In the genomic region with DNA sequence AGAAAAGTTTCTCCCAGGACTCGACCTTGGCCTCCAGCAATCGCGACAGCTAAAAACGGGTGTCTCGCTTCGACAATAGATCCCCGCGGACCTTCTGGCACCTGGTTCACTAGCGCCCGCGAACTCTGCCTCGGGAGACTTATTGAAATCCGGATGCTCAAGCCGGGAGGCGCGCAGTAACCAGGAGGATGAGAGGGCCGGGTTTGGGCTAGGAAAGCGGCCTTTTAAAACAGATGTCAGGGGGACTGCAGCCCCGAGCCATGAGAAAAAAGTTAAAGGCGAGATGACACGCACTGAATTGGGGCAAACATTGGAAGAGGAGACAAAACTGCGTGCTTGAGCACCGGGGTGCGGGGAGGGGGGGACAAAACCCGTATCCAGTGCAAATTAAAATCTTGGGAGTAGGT, we compare ENCODE assay signal across 8 cellular contexts. TPM values are rescaled to one million over a fixed set of nuclear protein-coding genes. Genes with fewer than 3 reads are reported as not detected.
DNase-seq lines count a peak whose midpoint lies in the region; ATAC-seq, FAIRE-seq and TF ChIP-seq lines count a peak whose summit lies in the region.

No MANE protein-coding gene starts in this region.

- H3K36me3 ChIP-seq in HUES6 (ENCODE audit: control insufficient read depth, insufficient read depth, low read length), result no peaks in the 10 kb centered on the region
- no peaks in the 10 kb centered on the region for H3K36me3 ChIP-seq in astrocyte (ENCODE audit: insufficient read depth, low read length)
- H3K36me3 ChIP-seq in smooth muscle cell (ENCODE audit: low read depth), result no peaks in the 10 kb centered on the region

- no peak overlapping the region for H3K27ac Mint-ChIP-seq in astrocyte (ENCODE audit: unreplicated experiment)

- H2AFZ ChIP-seq in astrocyte (ENCODE audit: low read depth, low read length) (no peak overlapping the region), smooth muscle cell (ENCODE audit: low read depth) (no peak overlapping the region)

- no peak overlapping the region for H3K9ac ChIP-seq in HUES6 (ENCODE audit: low read length)
- no peak overlapping the region for H3K9ac ChIP-seq in astrocyte (ENCODE audit: low read length)
- no peak overlapping the region for H3K9ac ChIP-seq in smooth muscle cell (ENCODE audit: low read depth)

- FAIRE-seq in astrocyte (lab: Jason Lieb, UNC), result no peak

- peak overlapping the region; percentile 73 for H3K4me3 Mint-ChIP-seq in astrocyte (ENCODE audit: unreplicated experiment)

- no peaks in the 10 kb centered on the region for H3K9me3 ChIP-seq in HUES6 (ENCODE audit: control insufficient read depth, insufficient read depth, low read depth, low read length)
- no peaks in the 10 kb centered on the region for H3K9me3 ChIP-seq in astrocyte (ENCODE audit: insufficient read depth, low read depth, low read length)
- no peaks in the 10 kb centered on the region for H3K9me3 ChIP-seq in smooth muscle cell (replicated peaks; ENCODE audit: low read depth)

- no peaks in the 10 kb centered on the region for H3K36me3 Mint-ChIP-seq in astrocyte (ENCODE audit: low read depth, unreplicated experiment)

- no peaks in the 10 kb centered on the region for H3F3A ChIP-seq in smooth muscle cell (ENCODE audit: low read depth)

- H3K27ac ChIP-seq in HUES6 (ENCODE audit: low read depth, low read length) (no peak overlapping the region), astrocyte (ENCODE audit: low read depth, low read length) (no peak overlapping the region), smooth muscle cell (ENCODE audit: low read depth) (no peak overlapping the region)

- H3K27me3 ChIP-seq in HUES6 (ENCODE audit: control insufficient read depth, insufficient read depth, low read length), result peaks cover 95% of the 10 kb centered on the region
- peaks cover 56% of the 10 kb centered on the region for H3K27me3 ChIP-seq in astrocyte (ENCODE audit: insufficient read depth, low read length)
- peaks cover 100% of the 10 kb centered on the region for H3K27me3 ChIP-seq in smooth muscle cell (ENCODE audit: low read depth)

- H3K4me2 ChIP-seq in astrocyte (ENCODE audit: low read length) (no peak overlapping the region), smooth muscle cell (peak overlapping the region; percentile 94)

- no peaks in the 10 kb centered on the region for H3K79me2 ChIP-seq in astrocyte (ENCODE audit: insufficient read depth, low read length)
- no peaks in the 10 kb centered on the region for H3K79me2 ChIP-seq in smooth muscle cell (ENCODE audit: low read depth)

- DNase-seq in astrocyte (ENCODE audit: low read depth) (no peak), iris pigment epithelial cell (ENCODE audit: low read depth) (peak; percentile 27), smooth muscle cell (lab: John Stamatoyannopoulos, UW; ENCODE audit: unreplicated experiment) (no peak), GM10266 (ENCODE audit: extremely low spot score) (no peak)
- DNase-seq in central memory CD4-positive, alpha-beta T cell, result no peak

- peaks cover 21% of the 10 kb centered on the region for H3K4me1 ChIP-seq in HUES6 (ENCODE audit: control insufficient read depth, insufficient read depth, low read length)
- H3K4me1 ChIP-seq in astrocyte (ENCODE audit: insufficient read depth, low read length), result no peaks in the 10 kb centered on the region
- peaks cover 32% of the 10 kb centered on the region for H3K4me1 ChIP-seq in smooth muscle cell (ENCODE audit: low read depth)

- no peaks in the 10 kb centered on the region for H4K20me1 ChIP-seq in astrocyte (ENCODE audit: insufficient read depth, low read length)
- no peaks in the 10 kb centered on the region for H4K20me1 ChIP-seq in smooth muscle cell (ENCODE audit: low read depth)

- TF ChIP-seq CTCF in astrocyte (IDR thresholded peaks at IDR 0.05; ENCODE audit: insufficient read depth, low read depth, low read length), result no peak
- no peak for TF ChIP-seq CTCF in smooth muscle cell (IDR thresholded peaks at IDR 0.05; ENCODE audit: borderline replicate concordance, insufficient read depth, poor library complexity, severe bottlenecking)
- TF ChIP-seq CTCF in GM10266 (IDR thresholded peaks at IDR 0.05; ENCODE audit: control insufficient read depth, insufficient read depth, low read depth, missing control alignments), result no peak

- H3K27me3 Mint-ChIP-seq in astrocyte (ENCODE audit: low read depth, unreplicated experiment), result peaks cover 71% of the 10 kb centered on the region

- no peaks in the 10 kb centered on the region for H3K9me3 Mint-ChIP-seq in astrocyte (ENCODE audit: unreplicated experiment)

- H3K4me1 Mint-ChIP-seq in astrocyte (ENCODE audit: low read depth, unreplicated experiment), result peaks cover 8% of the 10 kb centered on the region

- H3K4me3 ChIP-seq in HUES6 (ENCODE audit: low read depth, low read length), result peak overlapping the region; percentile 64
- H3K4me3 ChIP-seq in astrocyte (ENCODE audit: insufficient read depth, low read depth, low read length), result no peak overlapping the region
- peak overlapping the region; percentile 74 for H3K4me3 ChIP-seq in smooth muscle cell

- ATAC-seq in GM21576 (IDR thresholded peaks at IDR 0.05; ENCODE audit: unreplicated experiment) (no peak), GM21447 (IDR thresholded peaks at IDR 0.05; ENCODE audit: unreplicated experiment) (no peak)

- WGBS in smooth muscle cell (ENCODE audit: low lambda C conversion rate), result 8% methylated on average over 24 of the region's 25 CpGs

RNA-seq across cellular contexts. Expression of a gene that starts 0.6 kb away (rescaled TPM):
- total RNA-seq in astrocyte (0.36 and 0.50 TPM in 2 replicates), smooth muscle cell (not detected in 2 replicates)
- 0.50 TPM in 1 of 2 replicates, not detected in the other for polyA plus RNA-seq in smooth muscle cell
